Comparison of ENCODE assay signal across 9 cellular contexts in the genomic region with DNA sequence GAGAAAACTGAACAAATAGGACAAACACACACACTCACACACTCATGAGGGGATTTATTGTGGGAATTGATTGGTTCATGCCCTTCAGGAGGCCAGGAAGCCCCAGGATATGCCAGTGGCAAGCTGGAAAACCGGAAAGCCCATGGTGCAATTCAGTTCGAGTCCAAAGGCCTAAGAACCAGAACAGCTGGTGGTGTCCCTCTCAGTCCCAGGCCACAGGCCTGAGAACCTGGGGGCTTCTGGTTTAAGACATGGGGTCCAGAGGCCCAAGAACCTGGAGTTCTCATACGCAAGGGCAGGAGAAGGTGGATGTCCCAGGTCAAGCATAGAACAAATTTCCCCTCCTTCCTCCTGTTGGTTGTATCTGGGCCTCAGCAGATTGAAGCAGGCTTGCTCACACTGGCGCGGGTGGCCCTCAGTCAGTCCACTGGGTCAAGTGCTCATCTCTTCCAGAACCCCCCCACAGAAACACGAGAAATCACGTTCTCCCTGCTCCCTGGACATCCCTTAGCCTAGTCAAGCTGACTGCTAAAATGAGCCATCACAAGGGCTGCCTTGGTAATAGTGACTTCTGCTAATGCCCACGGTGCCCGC. TPM values are rescaled to one million over a fixed set of nuclear protein-coding genes. Genes with fewer than 3 reads are reported as not detected.
DNase-seq lines count a peak whose midpoint lies in the region; ATAC-seq, FAIRE-seq and TF ChIP-seq lines count a peak whose summit lies in the region.
"Had no signal": no experiment of that assay in that cellular context is flagged by ENCODE, and none has a peak within 500 bp of the region (broad histone marks: within the 10 kb centered on the region; RNA-seq: fewer than 3 reads in every experiment).

No MANE protein-coding gene starts in this region.

- no peak for FAIRE-seq in endothelial cell of umbilical vein (lab: Jason Lieb, UNC)
- FAIRE-seq: endometrium had no signal

- H2AFZ ChIP-seq in PC-3 (ENCODE audit: low read length), result peak overlapping the region; percentile 78
- peak overlapping the region; percentile 51 for H2AFZ ChIP-seq in endothelial cell of umbilical vein (ENCODE audit: low read depth, low read length)
- no peak overlapping the region for H2AFZ ChIP-seq in neural progenitor cell (replicated peaks)

- POLR2A ChIA-PET in CD4-positive, alpha-beta memory T cell (lab: Charles Lee; ENCODE audit: partially characterized antibody), result interaction anchor here (1.0 kb wide), 1 partner anchor 21 kb away, joined by 4 read pairs; no protein-coding TSS in a partner anchor
- POLR2A ChIA-PET in PC-3 (lab: Charles Lee; ENCODE audit: unreplicated experiment) (no interaction called here), endothelial cell of umbilical vein (lab: Charles Lee) (interaction anchor here (0.6 kb wide), 1 partner anchor 171 kb away, joined by 5 read pairs; no protein-coding TSS in a partner anchor), A673 (lab: Charles Lee; ENCODE audit: low non-redundant PET) (interaction anchor here (0.6 kb wide), 1 partner anchor 387 kb away, joined by 4 read pairs; no protein-coding TSS in a partner anchor)

- CTCF ChIA-PET in CD4-positive, alpha-beta memory T cell (lab: Charles Lee; ENCODE audit: partially characterized antibody), result interaction anchor here (1.0 to 5.1 kb wide), 18 partner anchors 8 to 184 kb away, joined by 3 to 43 read pairs (median 6); a partner anchor contains a TSS
- CTCF ChIA-PET in PC-3 (lab: Charles Lee) (interaction anchor here (0.5 to 2.6 kb wide), 6 partner anchors 23 to 576 kb away, joined by 3 to 11 read pairs (median 3); no protein-coding TSS in a partner anchor), endothelial cell of umbilical vein (lab: Charles Lee) (interaction anchor here (0.6 to 7.3 kb wide), 26 partner anchors 11 to 228 kb away, joined by 3 to 80 read pairs (median 4); a partner anchor contains a TSS), A673 (lab: Charles Lee) (no interaction called here)

- dilution Hi-C loops in endothelial cell of umbilical vein (cut with MboI; ENCODE audit: extremely low pct_ligation_motif_present, low sequenced_read_pairs), result no loop called here

- H3K4me3 Mint-ChIP-seq in CD4-positive, alpha-beta memory T cell, result peak overlapping the region in 7 of 8 donors; percentile 12 to 72 (median 60)
- H3K4me3 Mint-ChIP-seq in neural progenitor cell, result no peak overlapping the region

- BruUV-seq in PC-3 (replicated peaks; lab: Mats Ljungman, UMichigan) (no TSS peak), endothelial cell of umbilical vein (replicated peaks; lab: Mats Ljungman, UMichigan) (no TSS peak), A673 (replicated peaks; lab: Mats Ljungman, UMichigan) (no TSS peak)

- H3K4me2 ChIP-seq in PC-3 (ENCODE audit: low read length) (peak overlapping the region; percentile 83), endothelial cell of umbilical vein (ENCODE audit: insufficient read depth, low read length) (no peak overlapping the region), neural progenitor cell (no peak overlapping the region)

- no peak for TF ChIP-seq POLR2A in endothelial cell of umbilical vein (IDR thresholded peaks at IDR 0.05; ENCODE audit: low read depth, low read length)

- no peaks in the 10 kb centered on the region for H3K9me3 Mint-ChIP-seq in CD4-positive, alpha-beta memory T cell
- no peaks in the 10 kb centered on the region for H3K9me3 Mint-ChIP-seq in neural progenitor cell

- H3K9me3 ChIP-seq in CD4-positive, alpha-beta memory T cell (ENCODE audit: control insufficient read depth in 1 of 2, low read length in 2 of 2), result no peaks in the 10 kb centered on the region
- no peaks in the 10 kb centered on the region for H3K9me3 ChIP-seq in PC-3 (ENCODE audit: low read length)
- H3K9me3 ChIP-seq in endothelial cell of umbilical vein (replicated peaks; ENCODE audit: control insufficient read depth, insufficient read depth, low read length), result no peaks in the 10 kb centered on the region
- no peaks in the 10 kb centered on the region for H3K9me3 ChIP-seq in psoas muscle
- H3K9me3 ChIP-seq in A673 (ENCODE audit: low read depth, low read length, poor library complexity, severe bottlenecking), result no peaks in the 10 kb centered on the region
- H3K9me3 ChIP-seq in neural progenitor cell (ENCODE audit: low read depth), result no peaks in the 10 kb centered on the region

- TF ChIP-seq CTCF in PC-3 (conservative IDR thresholded peaks at IDR 0.05; ENCODE audit: low read depth, low read length) (no peak), endothelial cell of umbilical vein (IDR thresholded peaks at IDR 0.05; ENCODE audit: extremely low read depth in 1 of 2, insufficient read depth in 1 of 2, low read depth in 1 of 2, low read length in 2 of 2) (no peak), psoas muscle (IDR thresholded peaks at IDR 0.05) (no peak), A673 (conservative IDR thresholded peaks at IDR 0.05; ENCODE audit: low read depth, low read length) (no peak), neural progenitor cell (IDR thresholded peaks at IDR 0.05) (no peak)

- H3K27ac ChIP-seq in CD4-positive, alpha-beta memory T cell (ENCODE audit: low read depth, low read length), result no peak overlapping the region
- H3K27ac ChIP-seq in PC-3 (ENCODE audit: low read length), result no peak overlapping the region
- H3K27ac ChIP-seq in endothelial cell of umbilical vein (ENCODE audit: insufficient read depth, low read depth, low read length), result no peak overlapping the region
- H3K27ac ChIP-seq in psoas muscle, result peak overlapping the region; percentile 10
- H3K27ac ChIP-seq in A673 (ENCODE audit: low read depth, low read length, poor library complexity, severe bottlenecking), result no peak overlapping the region
- H3K27ac ChIP-seq in neural progenitor cell, result no peak overlapping the region

- H3K9me2 ChIP-seq in PC-3 (replicated peaks; ENCODE audit: low read length), result no peaks in the 10 kb centered on the region

- no peak overlapping the region for H3K4me3 ChIP-seq in CD4-positive, alpha-beta memory T cell (ENCODE audit: low read length in 2 of 2)
- H3K4me3 ChIP-seq in PC-3 (ENCODE audit: low read length) (peak overlapping the region; percentile 50), endothelial cell of umbilical vein (replicated peaks in 1 of 3; ENCODE audit: insufficient read depth in 1 of 3, low read depth in 1 of 3, low read length in 3 of 3) (no peak overlapping the region), psoas muscle (peak overlapping the region; percentile 26), A673 (ENCODE audit: low read depth, low read length, poor library complexity, severe bottlenecking) (no peak overlapping the region), neural progenitor cell (no peak overlapping the region)

- H3K27ac Mint-ChIP-seq in CD4-positive, alpha-beta memory T cell, result peak overlapping the region in 1 of 7 donors; percentile 18
- H3K27ac Mint-ChIP-seq in neural progenitor cell, result no peak overlapping the region

- no peak overlapping the region for H3K9ac ChIP-seq in PC-3 (ENCODE audit: low read length)
- H3K9ac ChIP-seq in endothelial cell of umbilical vein (replicated peaks; ENCODE audit: extremely low read depth, insufficient read depth, low read length), result no peak overlapping the region
- no peak overlapping the region for H3K9ac ChIP-seq in neural progenitor cell

- H3K27me3 Mint-ChIP-seq in CD4-positive, alpha-beta memory T cell, result peaks cover 22 to 25% of the 10 kb centered on the region in 2 donors
- H3K27me3 Mint-ChIP-seq in neural progenitor cell (ENCODE audit: insufficient read depth, low read depth), result peaks cover 8% of the 10 kb centered on the region

- 42 to 58% (median 43%) methylated on average over 9 of the region's 9 CpGs for WGBS in psoas muscle, 3 donors

- no peaks in the 10 kb centered on the region for H3F3A ChIP-seq in PC-3 (ENCODE audit: low read length, unreplicated experiment)
- H3F3A ChIP-seq in neural progenitor cell (ENCODE audit: low read depth), result no peaks in the 10 kb centered on the region

- H3K79me2 ChIP-seq in PC-3 (ENCODE audit: low read length) (no peaks in the 10 kb centered on the region), endothelial cell of umbilical vein (ENCODE audit: control insufficient read depth, insufficient read depth, low read length) (no peaks in the 10 kb centered on the region), neural progenitor cell (ENCODE audit: low read depth) (no peaks in the 10 kb centered on the region)

- no peak for ATAC-seq in PC-3
- ATAC-seq in psoas muscle, result no peak
- ATAC-seq in HG03159 (IDR thresholded peaks at IDR 0.05; ENCODE audit: unreplicated experiment), result no peak
- no peak for ATAC-seq in GM21515 (IDR thresholded peaks at IDR 0.05; ENCODE audit: unreplicated experiment)

- H3K36me3 ChIP-seq in CD4-positive, alpha-beta memory T cell (ENCODE audit: insufficient read depth, low read length), result no peaks in the 10 kb centered on the region
- H3K36me3 ChIP-seq in PC-3 (ENCODE audit: low read depth, low read length) (no peaks in the 10 kb centered on the region), endothelial cell of umbilical vein (ENCODE audit: control insufficient read depth in 2 of 2, extremely low read depth in 1 of 2, insufficient read depth in 2 of 2, low read length in 2 of 2) (no peaks in the 10 kb centered on the region), psoas muscle (ENCODE audit: insufficient read depth in 1 of 2, low read depth in 1 of 2) (no peaks in the 10 kb centered on the region), A673 (ENCODE audit: insufficient read depth, low read length, poor library complexity, severe bottlenecking) (no peaks in the 10 kb centered on the region), neural progenitor cell (no peaks in the 10 kb centered on the region)

- peak in 1 of 5 donors; percentile 7 for DNase-seq in CD4-positive, alpha-beta memory T cell
- peak; percentile 12 for DNase-seq in PC-3
- DNase-seq in endothelial cell of umbilical vein (ENCODE audit: low read depth, low spot score), result no peak
- DNase-seq in psoas muscle, result no peak
- DNase-seq in A673 (ENCODE audit: low spot score), result no peak
- DNase-seq in neural progenitor cell (ENCODE audit: low spot score), result no peak

- H4K20me1 ChIP-seq in PC-3 (ENCODE audit: low read length) (no peaks in the 10 kb centered on the region), endothelial cell of umbilical vein (replicated peaks; ENCODE audit: control insufficient read depth, extremely low read depth, insufficient read depth, low read length) (no peaks in the 10 kb centered on the region), neural progenitor cell (ENCODE audit: low read depth) (no peaks in the 10 kb centered on the region)

- H3K36me3 Mint-ChIP-seq in CD4-positive, alpha-beta memory T cell, result no peaks in the 10 kb centered on the region
- no peaks in the 10 kb centered on the region for H3K36me3 Mint-ChIP-seq in neural progenitor cell

- H3K4me1 Mint-ChIP-seq in CD4-positive, alpha-beta memory T cell, result peaks cover 9 to 24% (median 15%) of the 10 kb centered on the region in 4 donors
- peaks cover 34% of the 10 kb centered on the region for H3K4me1 Mint-ChIP-seq in neural progenitor cell

- H3K27me3 ChIP-seq in CD4-positive, alpha-beta memory T cell (ENCODE audit: insufficient read depth, low read length), result no peaks in the 10 kb centered on the region
- H3K27me3 ChIP-seq in PC-3 (ENCODE audit: low read length), result no peaks in the 10 kb centered on the region
- H3K27me3 ChIP-seq in endothelial cell of umbilical vein (ENCODE audit: control insufficient read depth in 2 of 2, insufficient read depth in 2 of 2, low read length in 2 of 2), result peaks cover 9 to 10% of the 10 kb centered on the region in 2 experiments
- H3K27me3 ChIP-seq in psoas muscle (ENCODE audit: insufficient read depth in 3 of 3, low read length in 2 of 3), result no peaks in the 10 kb centered on the region
- H3K27me3 ChIP-seq in A673 (replicated peaks; ENCODE audit: insufficient read depth, low read depth, low read length, poor library complexity), result no peaks in the 10 kb centered on the region
- peaks cover 38% of the 10 kb centered on the region for H3K27me3 ChIP-seq in neural progenitor cell

- peaks cover 9% of the 10 kb centered on the region for H3K4me1 ChIP-seq in CD4-positive, alpha-beta memory T cell (ENCODE audit: insufficient read depth, low read length)
- H3K4me1 ChIP-seq in PC-3 (ENCODE audit: insufficient read depth, low read length), result peaks cover 22% of the 10 kb centered on the region
- H3K4me1 ChIP-seq in endothelial cell of umbilical vein (ENCODE audit: control insufficient read depth, extremely low read depth, insufficient read depth, low read length), result no peaks in the 10 kb centered on the region
- peaks cover 24% of the 10 kb centered on the region for H3K4me1 ChIP-seq in psoas muscle
- H3K4me1 ChIP-seq in A673 (ENCODE audit: insufficient read depth, low read length, poor library complexity, severe bottlenecking), result peaks cover 4% of the 10 kb centered on the region
- no peaks in the 10 kb centered on the region for H3K4me1 ChIP-seq in neural progenitor cell

- H3K9me1 ChIP-seq in endothelial cell of umbilical vein (replicated peaks; ENCODE audit: control insufficient read depth, extremely low read depth, insufficient read depth, low read length), result no peaks in the 10 kb centered on the region

- intact Hi-C loops in CD4-positive, alpha-beta memory T cell (cut with micrococcal nuclease), result loop anchor here (5.0 kb wide), 1 partner anchor 754 kb away; no protein-coding TSS in a partner anchor
- intact Hi-C loops in PC-3 (cut with micrococcal nuclease) (loop anchor here (5.0 to 10.0 kb wide), 4 partner anchors 69 to 407 kb away; a partner anchor contains a TSS), endothelial cell of umbilical vein (cut with micrococcal nuclease) (no loop called here), psoas muscle (cut with DNase I) (loop anchor here in 1 of 2 donors (5.0 kb wide), 2 partner anchors 44 to 184 kb away; no protein-coding TSS in a partner anchor), A673 (cut with micrococcal nuclease; ENCODE audit: unreplicated experiment) (loop anchor here (5.0 to 10.0 kb wide), 4 partner anchors 104 to 757 kb away; no protein-coding TSS in a partner anchor)

RNA-seq across cellular contexts. Expression of a gene that starts 50.1 kb away (rescaled TPM):
- 1,000 to 10,000 TPM; 3,446 to 3,480 TPM for total RNA-seq in CD4-positive, alpha-beta memory T cell
- 1,000 to 10,000 TPM; 2,040 to 3,234 TPM for polyA plus RNA-seq in CD4-positive, alpha-beta memory T cell
- total RNA-seq in PC-3 (2014; rRNA removed), result 2,037 and 2,663 TPM in 2 replicates
- total RNA-seq in endothelial cell of umbilical vein, result 1,569 and 1,588 TPM in 2 replicates
- polyA plus RNA-seq in endothelial cell of umbilical vein, result 1,075 and 1,147 TPM in 2 replicates
- polyA plus RNA-seq in endothelial cell of umbilical vein (2011; cell fraction: cytosol; rRNA removed), result 2,635 and 2,809 TPM in 2 replicates
- polyA plus RNA-seq in endothelial cell of umbilical vein (2011; cell fraction: nucleus; rRNA removed), result 625 and 809 TPM in 2 replicates
- polyA plus RNA-seq in endothelial cell of umbilical vein (2012), result 2,664 and 2,727 TPM in 2 replicates
- 900 and 946 TPM in 2 replicates for polyA minus RNA-seq in endothelial cell of umbilical vein
- 1,391 TPM for polyA minus RNA-seq in endothelial cell of umbilical vein (2011; cell fraction: cytosol; rRNA and poly(A)+ RNA removed)
- polyA minus RNA-seq in endothelial cell of umbilical vein (2011; cell fraction: nucleus; rRNA and poly(A)+ RNA removed), result 141 and 162 TPM in 2 replicates
- 1,000 to 10,000 TPM; 1,418 to 1,919 (median 1,477) TPM for total RNA-seq in psoas muscle
- polyA plus RNA-seq in psoas muscle, result 1,000 to 10,000 TPM; 2,325 to 2,939 (median 2,347) TPM
- total RNA-seq in A673 (2021), result 1,684 and 1,701 TPM in 2 replicates
- 1,028 and 2,309 TPM in 2 replicates for total RNA-seq in neural progenitor cell (ENCODE audit: low replicate concordance)

Comparison
In these comparisons a context has a peak if more than half of its experiments do, and no peak if none do; other contexts are left out.
1. H3K4me3 ChIP-seq: peak in PC-3 (single experiment) and psoas muscle (single experiment); none in CD4-positive, alpha-beta memory T cell (0 of 2), endothelial cell of umbilical vein (0 of 3), A673 (single experiment) and neural progenitor cell (single experiment).